ENCODE assay signal across 8 cellular contexts in genomic region chr12:110826592-110827200, GRCh38. TPM values are rescaled to one million over a fixed set of nuclear protein-coding genes. Genes with fewer than 3 reads are reported as not detected.
DNase-seq lines count a peak whose midpoint lies in the region; ATAC-seq and TF ChIP-seq lines count a peak whose summit lies in the region.

No MANE protein-coding gene starts in this region.

- peak; percentile 68 for TF ChIP-seq CTCF in CD4-positive, alpha-beta T cell (IDR thresholded peaks at IDR 0.05)
- TF ChIP-seq CTCF in NB4 (IDR thresholded peaks at IDR 0.05; ENCODE audit: low read depth, low read length) (peak; percentile 87), glutamatergic neuron (IDR thresholded peaks at IDR 0.05; ENCODE audit: partially characterized antibody, unreplicated experiment) (peak; percentile 90), upper lobe of left lung (IDR thresholded peaks at IDR 0.05) (peak; percentile 53 to 89 (median 84))

- H3K4me3 ChIP-seq in NB4 (ENCODE audit: low read depth, low read length) (peak overlapping the region; percentile 38), upper lobe of left lung (peak overlapping the region in 1 of 4 donors; percentile 5)

- no peak overlapping the region for H3K4me3 Mint-ChIP-seq in CD4-positive, alpha-beta T cell
- H3K4me3 Mint-ChIP-seq in activated naive CD4-positive, alpha-beta T cell treated with anti-CD3 and anti-CD28 coated beads for 36 hours = peak overlapping the region; percentile 7
- peak overlapping the region; percentile 30 for H3K4me3 Mint-ChIP-seq in glutamatergic neuron (ENCODE audit: unreplicated experiment)

- H3K9me3 Mint-ChIP-seq in CD4-positive, alpha-beta T cell = no peaks in the 10 kb centered on the region
- no peaks in the 10 kb centered on the region for H3K9me3 Mint-ChIP-seq in activated naive CD4-positive, alpha-beta T cell treated with anti-CD3 and anti-CD28 coated beads for 36 hours
- peaks cover 7% of the 10 kb centered on the region for H3K9me3 Mint-ChIP-seq in glutamatergic neuron (ENCODE audit: unreplicated experiment)

- POLR2A ChIA-PET in CD4-positive, alpha-beta T cell (lab: Charles Lee) = no interaction called here

- no peaks in the 10 kb centered on the region for H3K9me3 ChIP-seq in CD4-positive, alpha-beta T cell (ENCODE audit: control insufficient read depth, low read length)
- H3K9me3 ChIP-seq in upper lobe of left lung = no peaks in the 10 kb centered on the region

- TF ChIP-seq POLR2A in NB4 (IDR thresholded peaks at IDR 0.05; ENCODE audit: extremely low read depth, insufficient read length) = no peak
- TF ChIP-seq POLR2A in upper lobe of left lung (IDR thresholded peaks at IDR 0.05) = no peak

- TF ChIP-seq EP300 in upper lobe of left lung (IDR thresholded peaks at IDR 0.05) = no peak

- peak; percentile 72 to 85 (median 75) for DNase-seq in CD4-positive, alpha-beta T cell
- DNase-seq in NB4 (ENCODE audit: low read depth) (peak; percentile 97), SK-MEL-5 (ENCODE audit: low read depth, low spot score) (peak; percentile 96), glutamatergic neuron (peak; percentile 93), posterior cingulate gyrus (peak; percentile 39 to 96 (median 84)), upper lobe of left lung (peak in 1 of 2 donors; percentile 83)
- peak; percentile 97 for DNase-seq in activated naive CD4-positive, alpha-beta T cell treated with anti-CD3 and anti-CD28 coated beads for 36 hours

- no peak overlapping the region for H3K27ac Mint-ChIP-seq in CD4-positive, alpha-beta T cell
- peak overlapping the region; percentile 50 for H3K27ac Mint-ChIP-seq in activated naive CD4-positive, alpha-beta T cell treated with anti-CD3 and anti-CD28 coated beads for 36 hours
- peak overlapping the region; percentile 55 for H3K27ac Mint-ChIP-seq in glutamatergic neuron (ENCODE audit: unreplicated experiment)

- H3K36me3 Mint-ChIP-seq in CD4-positive, alpha-beta T cell (ENCODE audit: low read depth) = no peaks in the 10 kb centered on the region
- H3K36me3 Mint-ChIP-seq in activated naive CD4-positive, alpha-beta T cell treated with anti-CD3 and anti-CD28 coated beads for 36 hours (ENCODE audit: low read depth) = no peaks in the 10 kb centered on the region
- H3K36me3 Mint-ChIP-seq in glutamatergic neuron (ENCODE audit: unreplicated experiment) = no peaks in the 10 kb centered on the region

- no peaks in the 10 kb centered on the region for H3K36me3 ChIP-seq in upper lobe of left lung

- intact Hi-C loops in CD4-positive, alpha-beta T cell (cut with DNase I, micrococcal nuclease) = loop anchor here (1.0 to 10.0 kb wide), 12 partner anchors 46 to 724 kb away; partner anchors contain the start of gene ARPC3 (in 2 of the 2)
- intact Hi-C loops in activated naive CD4-positive, alpha-beta T cell treated with anti-CD3 and anti-CD28 coated beads for 36 hours (cut with micrococcal nuclease) = loop anchor here (1.0 to 2.0 kb wide), 9 partner anchors 46 to 376 kb away; partner anchors contain the start of gene ARPC3
- intact Hi-C loops in posterior cingulate gyrus (cut with DNase I) = loop anchor here (5.0 to 10.0 kb wide), 3 partner anchors 82 to 362 kb away; partner anchors contain the start of genes FAM216A, GPN3, PPP1CC and TCTN1

- ATAC-seq in CD4-positive, alpha-beta T cell (ENCODE audit: poor library complexity) = peak; percentile 98
- peak; percentile 77 for ATAC-seq in GM21526 (IDR thresholded peaks at IDR 0.05; ENCODE audit: low FRiP score, unreplicated experiment)
- ATAC-seq in upper lobe of left lung (ENCODE audit: low FRiP score in 2 of 2) = peak; percentile 82 to 96

- in situ Hi-C loops in SK-MEL-5 (cut with HindIII; ENCODE audit: low pct_unique_long_range_greater_than_20kb, low sequenced_read_pairs) = no loop called here

- peaks cover 10% of the 10 kb centered on the region for H3K27me3 Mint-ChIP-seq in CD4-positive, alpha-beta T cell
- H3K27me3 Mint-ChIP-seq in activated naive CD4-positive, alpha-beta T cell treated with anti-CD3 and anti-CD28 coated beads for 36 hours (ENCODE audit: low read depth) = no peaks in the 10 kb centered on the region
- peaks cover 7% of the 10 kb centered on the region for H3K27me3 Mint-ChIP-seq in glutamatergic neuron (ENCODE audit: unreplicated experiment)

- CTCF ChIA-PET in CD4-positive, alpha-beta T cell (lab: Charles Lee) = interaction anchor here (0.9 to 2.1 kb wide), 4 partner anchors 61 to 377 kb away, joined by 3 to 4 read pairs (median 4); partner anchors contain the start of gene ARPC3
- CTCF ChIA-PET in activated naive CD4-positive, alpha-beta T cell treated with anti-CD3 and anti-CD28 coated beads for 36 hours (lab: Charles Lee) = interaction anchor here (0.6 to 5.0 kb wide), 28 partner anchors 10 to 225 kb away, joined by 3 to 23 read pairs (median 4); partner anchors contain the start of gene CCDC63

- WGBS in upper lobe of left lung, 2 donors = 28 to 78% methylated on average over 4 to 14 of the region's 14 CpGs

- no peak overlapping the region for H3K27ac ChIP-seq in CD4-positive, alpha-beta T cell (ENCODE audit: low read depth, low read length)
- H3K27ac ChIP-seq in upper lobe of left lung = no peak overlapping the region

- no peaks in the 10 kb centered on the region for H3K4me1 ChIP-seq in upper lobe of left lung

- peaks cover 7% of the 10 kb centered on the region for H3K4me1 Mint-ChIP-seq in CD4-positive, alpha-beta T cell (ENCODE audit: low read depth)
- H3K4me1 Mint-ChIP-seq in activated naive CD4-positive, alpha-beta T cell treated with anti-CD3 and anti-CD28 coated beads for 36 hours (ENCODE audit: low read depth) = peaks cover 15% of the 10 kb centered on the region
- peaks cover 8% of the 10 kb centered on the region for H3K4me1 Mint-ChIP-seq in glutamatergic neuron (ENCODE audit: low read depth, unreplicated experiment)

- H3K27me3 ChIP-seq in CD4-positive, alpha-beta T cell (ENCODE audit: control insufficient read depth, insufficient read depth, low read length) = no peaks in the 10 kb centered on the region
- H3K27me3 ChIP-seq in upper lobe of left lung = no peaks in the 10 kb centered on the region

RNA-seq across cellular contexts. Expression of gene CCDC63, which starts 20.1 kb away (rescaled TPM):
- not detected for total RNA-seq in CD4-positive, alpha-beta T cell
- not detected in 2 replicates for total RNA-seq in SK-MEL-5 (2014; rRNA removed; shearing (Covaris generic))
- not detected in 2 replicates for polyA plus RNA-seq in SK-MEL-5 (2015; cell fraction: cytosol; rRNA removed)
- not detected in 2 replicates for polyA plus RNA-seq in SK-MEL-5 (2015; cell fraction: nucleus; rRNA removed)
- not detected for total RNA-seq in activated naive CD4-positive, alpha-beta T cell treated with anti-CD3 and anti-CD28 coated beads for 36 hours
- total RNA-seq in glutamatergic neuron (ENCODE audit: unreplicated experiment) (0.32 TPM), upper lobe of left lung (not detected)
